In the genomic region with DNA sequence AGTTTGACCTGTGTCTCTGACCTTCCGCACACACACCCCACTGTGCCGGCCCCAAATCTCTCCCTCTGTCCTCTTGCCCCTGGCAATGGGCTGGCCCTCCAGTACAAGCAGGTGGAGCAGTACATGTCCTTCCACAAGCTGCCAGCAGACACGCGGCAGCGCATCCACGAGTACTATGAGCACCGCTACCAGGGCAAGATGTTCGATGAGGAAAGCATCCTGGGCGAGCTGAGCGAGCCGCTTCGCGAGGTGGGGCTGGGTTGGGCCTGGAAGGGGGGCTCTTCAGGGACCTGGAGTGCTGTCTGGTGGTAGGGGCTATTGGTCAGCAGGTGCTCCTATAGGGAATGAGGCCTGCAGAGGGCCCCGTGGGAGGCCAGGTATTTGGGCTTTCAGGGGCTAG, we compare ENCODE assay signal across 31 cellular contexts. TPM values are rescaled to one million over a fixed set of nuclear protein-coding genes. Genes with fewer than 3 reads are reported as not detected.
"Had no signal": no experiment of that assay in that cellular context is flagged by ENCODE, and none has a peak within 500 bp of the region (broad histone marks: within the 10 kb centered on the region; RNA-seq: fewer than 3 reads in every experiment).

No MANE protein-coding gene starts in this region.

- H3K9me3 ChIP-seq: esophagus muscularis mucosa, gastroesophageal sphincter, mucosa of descending colon, ovary, psoas muscle, spleen, testis, tibial artery had no signal

- H3K36me3 Mint-ChIP-seq: naive B cell; natural killer cell treated with Interleukin-12 subunit alpha and Interleukin-12 subunit beta and Interleukin-15 and Interleukin-18, amount 100 ng/mL, for 72 hours had no signal

- FAIRE-seq: colon, keratinocyte had no signal

- H3K4me1 Mint-ChIP-seq: memory B cell; mesothelial cell of epicardium; naive B cell; stimulated activated memory B cell treated with anti-CD40 and anti-IgM and Interleukin-4, amounts not matched to agents 10 μg/mL and 1 μg/mL and 100 μg/mL, for 72 hours had no signal

- H3K27me3 Mint-ChIP-seq: memory B cell; natural killer cell treated with Interleukin-12 subunit alpha and Interleukin-12 subunit beta and Interleukin-15 and Interleukin-18, amount 100 ng/mL, for 72 hours; type B pancreatic cell had no signal

- ATAC-seq: foreskin keratinocyte; gastroesophageal sphincter; mucosa of descending colon; natural killer cell treated with Interleukin-12 subunit alpha and Interleukin-12 subunit beta and Interleukin-15 and Interleukin-18, amount 100 ng/mL, for 72 hours; psoas muscle; right cardiac atrium; stimulated activated memory B cell treated with anti-CD40 and anti-IgM and Interleukin-4, amounts not matched to agents 10 μg/mL and 1 μg/mL and 100 μg/mL, for 72 hours; stimulated activated naive CD8-positive, alpha-beta T cell treated with anti-CD3 and anti-CD28 coated beads, Interleukin-15, Interleukin-2, amounts not matched to agents 100 U/mL and 50 U/mL, for 24 hours had no signal

- H3K27ac ChIP-seq: dorsolateral prefrontal cortex, epithelial cell of prostate, esophagus muscularis mucosa, foreskin keratinocyte, gastroesophageal sphincter, ovary, psoas muscle, skin epidermis, spleen, testis, tibial artery had no signal

- H3K4me1 ChIP-seq: esophagus muscularis mucosa, foreskin keratinocyte, gastroesophageal sphincter, psoas muscle, spleen, testis, tibial artery had no signal

- DNase-seq: dorsolateral prefrontal cortex; effector CD4-positive, alpha-beta T cell; foreskin keratinocyte; hypothalamus; mucosa of descending colon; naive B cell; occipital lobe; ovary; psoas muscle; stimulated activated CD4-positive, alpha-beta T cell treated with anti-CD3 and anti-CD28 coated beads, Interleukin-4, amount 100 ng/mL, for 4 hours; stimulated activated naive CD8-positive, alpha-beta T cell treated with anti-CD3 and anti-CD28 coated beads, Interleukin-15, Interleukin-2, amounts not matched to agents 100 U/mL and 50 U/mL, for 24 hours; substantia nigra; testis; tibial artery had no signal

- H3K9me3 Mint-ChIP-seq: memory B cell; mesothelial cell of epicardium; naive B cell; natural killer cell treated with Interleukin-12 subunit alpha and Interleukin-12 subunit beta and Interleukin-15 and Interleukin-18, amount 100 ng/mL, for 72 hours; stimulated activated memory B cell treated with anti-CD40 and anti-IgM and Interleukin-4, amounts not matched to agents 10 μg/mL and 1 μg/mL and 100 μg/mL, for 72 hours; type B pancreatic cell had no signal

- H3K27ac Mint-ChIP-seq: memory B cell; mesothelial cell of epicardium; stimulated activated memory B cell treated with anti-CD40 and anti-IgM and Interleukin-4, amounts not matched to agents 10 μg/mL and 1 μg/mL and 100 μg/mL, for 72 hours; type B pancreatic cell had no signal

- H3K4me3 Mint-ChIP-seq: memory B cell; mesothelial cell of epicardium; natural killer cell treated with Interleukin-12 subunit alpha and Interleukin-12 subunit beta and Interleukin-15 and Interleukin-18, amount 100 ng/mL, for 72 hours; stimulated activated memory B cell treated with anti-CD40 and anti-IgM and Interleukin-4, amounts not matched to agents 10 μg/mL and 1 μg/mL and 100 μg/mL, for 72 hours; type B pancreatic cell had no signal

- H3K36me3 ChIP-seq: ovary had no signal

- H3K4me3 ChIP-seq: dorsolateral prefrontal cortex, esophagus muscularis mucosa, gastroesophageal sphincter, lung, mucosa of descending colon, ovary, psoas muscle, skin epidermis, spleen, testis, tibial artery had no signal

- H3K27me3 ChIP-seq: dorsolateral prefrontal cortex, esophagus muscularis mucosa, foreskin keratinocyte, gastroesophageal sphincter, ovary, spleen, testis, tibial artery had no signal

RNA-seq across cellular contexts. Expression of gene PKLR, which starts 16.2 kb away (rescaled TPM):
- total RNA-seq: cerebellum; esophagus muscularis mucosa; fibroblast of lung; gastroesophageal sphincter; natural killer cell treated with Interleukin-12 subunit alpha and Interleukin-12 subunit beta and Interleukin-15 and Interleukin-18, amount 100 ng/mL, for 72 hours; occipital lobe; psoas muscle; right cardiac atrium; urinary bladder had no signal
- polyA plus RNA-seq: fibroblast of lung, ovary, right cardiac atrium, urinary bladder had no signal
